ENCODE assay signal across 8 cellular contexts in the genomic region with DNA sequence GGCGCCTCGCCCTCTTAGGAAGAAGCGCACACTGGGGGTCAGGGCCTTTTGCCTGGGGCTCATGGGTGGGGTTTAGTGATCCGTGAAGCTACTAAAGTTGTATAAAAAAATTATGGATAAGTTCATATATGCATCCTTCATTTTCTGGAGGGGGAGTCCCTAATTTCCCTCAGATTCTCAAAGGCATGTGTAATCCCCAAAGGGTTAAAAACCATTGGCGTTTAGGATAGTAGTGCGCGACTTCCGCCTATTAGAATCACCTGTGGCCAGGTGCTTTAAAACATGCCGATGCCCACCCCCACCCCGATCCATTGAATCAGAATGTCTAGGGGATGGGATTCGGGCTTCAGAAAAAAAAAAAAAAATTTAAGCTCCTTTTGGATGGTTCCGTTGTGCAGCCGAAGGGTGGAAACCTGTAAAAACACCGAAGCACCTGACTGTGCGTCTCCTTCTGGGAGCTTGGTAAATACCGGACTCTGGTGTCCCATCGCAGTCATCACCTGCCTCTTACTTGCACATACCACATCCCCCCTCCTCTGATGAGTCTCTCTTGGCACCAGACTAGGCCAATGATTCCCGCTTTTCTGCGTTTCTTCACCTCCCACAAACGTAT. TPM values are rescaled to one million over a fixed set of nuclear protein-coding genes. Genes with fewer than 3 reads are reported as not detected.
DNase-seq lines count a peak whose midpoint lies in the region; ATAC-seq, FAIRE-seq and TF ChIP-seq lines count a peak whose summit lies in the region.

No MANE protein-coding gene starts in this region.

- H3K4me3 ChIP-seq in H1 (ENCODE audit: extremely low read depth in 1 of 4, insufficient read depth in 2 of 4, low read depth in 3 of 4, low read length in 4 of 4), result peak overlapping the region; percentile 54 to 79 (median 69)

- peaks cover 0 to 6% (median 0%) of the 10 kb centered on the region in 4 experiments; a peak in 2 of 8 replicates for H3K36me3 ChIP-seq in H1 (ENCODE audit: control insufficient read depth in 2 of 4, insufficient read depth in 4 of 4, low read length in 3 of 4)

- DNase-seq in GM12891 (ENCODE audit: insufficient read length, low spot score) (no peak), NCI-H146 (lab: John Stamatoyannopoulos, UW) (peak; percentile 49), H1 (ENCODE audit: low read depth in 1 of 2, low spot score in 2 of 2) (peak in 1 of 2 experiments; percentile 58), natural killer cell (no peak), amniotic stem cell (lab: John Stamatoyannopoulos, UW) (no peak), A172 (ENCODE audit: low spot score) (no peak), OCI-M1 (lab: John Stamatoyannopoulos, UW) (no peak), NCI-H1092 (lab: John Stamatoyannopoulos, UW) (no peak)

- no peak overlapping the region for H2BK120ac ChIP-seq in H1 (replicated peaks; ENCODE audit: low read depth, low read length)

- H3K4me1 ChIP-seq in H1 (replicated peaks in 1 of 4; ENCODE audit: control insufficient read depth in 3 of 4, insufficient read depth in 4 of 4, low read length in 3 of 4), result peaks cover 0 to 2% (median 0%) of the 10 kb centered on the region in 4 experiments; a peak in 2 of 7 replicates

- H3K14ac ChIP-seq in H1 (ENCODE audit: insufficient read length), result no peak overlapping the region

- 4% methylated on average over 20 of the region's 20 CpGs; no CpG with 5 or more reads in 1 of the 2 experiments for WGBS in H1 (ENCODE audit: extremely low coverage in 1 of 2, insufficient coverage in 1 of 2, insufficient read length in 1 of 2, insufficient replicate concordance in 2 of 2, low coverage in 1 of 2, low lambda C conversion rate in 2 of 2, missing lambda C conversion rate in 1 of 2), 2 experiments

- H3K79me1 ChIP-seq in H1 (ENCODE audit: low read depth, low read length), result no peaks in the 10 kb centered on the region

- H3K27ac ChIP-seq in H1 (ENCODE audit: low read depth, low read length), result no peak overlapping the region

- no peak overlapping the region for H4K5ac ChIP-seq in H1 (ENCODE audit: insufficient read length, low read depth, low read length)

- peak overlapping the region; percentile 93; the same call in 1 of the 2 replicates for H3K18ac ChIP-seq in H1 (ENCODE audit: extremely low read depth, low read length)

- no peaks in the 10 kb centered on the region for H3K79me2 ChIP-seq in H1 (ENCODE audit: control insufficient read depth in 1 of 2, insufficient read depth in 2 of 2, low read length in 2 of 2)

- H2AK5ac ChIP-seq in H1 (ENCODE audit: low read depth, low read length), result no peak overlapping the region

- H3K4me2 ChIP-seq in H1 (ENCODE audit: insufficient read depth in 1 of 2, low read depth in 2 of 2, low read length in 2 of 2), result peak overlapping the region; percentile 66 to 87

- H3K9me3 ChIP-seq in H1 (ENCODE audit: insufficient read depth in 2 of 2, low read depth in 1 of 2, low read length in 1 of 2), result peaks cover 0 to 2% of the 10 kb centered on the region in 2 experiments; a peak in 2 of 4 replicates

- H3K56ac ChIP-seq in H1 (replicated peaks; ENCODE audit: insufficient read length, low read depth, low read length), result peak overlapping the region; percentile 94

- intact Hi-C loops in natural killer cell (cut with micrococcal nuclease), result no loop called here

- TF ChIP-seq POLR2A in GM12891 (IDR thresholded peaks at IDR 0.05; ENCODE audit: low read depth, low read length), result no peak
- TF ChIP-seq POLR2A in H1 (IDR thresholded peaks at IDR 0.05; ENCODE audit: control extremely low read depth in 1 of 2, low read depth in 2 of 2, low read length in 2 of 2), result no peak

- H2AFZ ChIP-seq in H1 (ENCODE audit: low read length), result no peak overlapping the region; the same call in 1 of the 2 replicates

- TF ChIP-seq EP300 in H1 (IDR thresholded peaks at IDR 0.05; ENCODE audit: borderline replicate concordance in 1 of 2, low read depth in 2 of 2, low read length in 2 of 2), result no peak

- peaks cover 4% of the 10 kb centered on the region; the same call in 1 of the 2 replicates for H3K23me2 ChIP-seq in H1 (ENCODE audit: low read depth, low read length)

- H3K36me3 Mint-ChIP-seq in natural killer cell, result no peaks in the 10 kb centered on the region

- TF ChIP-seq CTCF in H1 (IDR thresholded peaks at IDR 0.05; ENCODE audit: control extremely low read depth in 1 of 3, insufficient read depth in 1 of 3, low read depth in 1 of 3, low read length in 3 of 3) (no peak), natural killer cell (IDR thresholded peaks at IDR 0.05) (no peak)

- H2BK12ac ChIP-seq in H1 (ENCODE audit: low read depth, low read length), result 0 out of 2 replicates have a peak overlapping the region, but pooled peaks have one; percentile 2

- no peak overlapping the region for H2BK15ac ChIP-seq in H1 (ENCODE audit: low read length)

- H4K8ac ChIP-seq in H1 (ENCODE audit: extremely low read depth, insufficient read depth, low read length), result no peak overlapping the region

- H3K9ac ChIP-seq in H1 (replicated peaks in 1 of 4; ENCODE audit: extremely low read depth in 1 of 4, low read depth in 3 of 4, low read length in 3 of 4), result no peak overlapping the region; a peak in 2 of 7 replicates

- ATAC-seq in natural killer cell, result no peak

- no peaks in the 10 kb centered on the region; a peak in 1 of 7 replicates for H3K27me3 ChIP-seq in H1 (replicated peaks in 1 of 4; ENCODE audit: control insufficient read depth in 3 of 4, extremely low read depth in 1 of 4, insufficient read depth in 3 of 4, low read length in 3 of 4)

- H3K4ac ChIP-seq in H1 (replicated peaks; ENCODE audit: insufficient read length, low read depth, low read length), result peak overlapping the region; percentile 70

- POLR2A ChIA-PET in H1 (lab: Charles Lee; ENCODE audit: partially characterized antibody), result interaction anchor here (0.6 to 3.3 kb wide), 12 partner anchors 17 to 734 kb away, joined by 3 to 8 read pairs (median 4); a partner anchor contains a TSS

- H4K91ac ChIP-seq in H1 (replicated peaks; ENCODE audit: insufficient read length, low read length), result no peak overlapping the region

- no peak overlapping the region for H2BK5ac ChIP-seq in H1 (ENCODE audit: low read depth, low read length)

- H3K27ac Mint-ChIP-seq in natural killer cell, result peak overlapping the region; percentile 41 to 79

- CTCF ChIA-PET in H1 (lab: Charles Lee; ENCODE audit: partially characterized antibody), result interaction anchor here (0.6 to 1.9 kb wide), 9 partner anchors 10 to 337 kb away, joined by 3 to 4 read pairs (median 3); no protein-coding TSS in a partner anchor

- no peaks in the 10 kb centered on the region for H3K9me3 Mint-ChIP-seq in natural killer cell

- H3K27me3 Mint-ChIP-seq in natural killer cell (ENCODE audit: low read depth in 2 of 2), result no peaks in the 10 kb centered on the region

- peak overlapping the region; percentile 88 for H3K4me3 Mint-ChIP-seq in natural killer cell

- H4K20me1 ChIP-seq in H1 (replicated peaks in 1 of 2; ENCODE audit: control insufficient read depth in 1 of 2, insufficient read depth in 2 of 2, low read length in 2 of 2), result no peaks in the 10 kb centered on the region

- FAIRE-seq in GM12891 (lab: Jason Lieb, UNC) (no peak), H1 (lab: Jason Lieb, UNC) (no peak)

- H2BK20ac ChIP-seq in H1 (ENCODE audit: low read length), result no peak overlapping the region

- H3K4me1 Mint-ChIP-seq in natural killer cell, result peaks cover 25 to 43% of the 10 kb centered on the region in 2 donors

- peak; percentile 6 to 12; a peak in 2 of 4 replicates for TF ChIP-seq RAD21 in H1 (IDR thresholded peaks at IDR 0.05 in 1 of 2, conservative IDR thresholded peaks at IDR 0.05 in 1 of 2; ENCODE audit: low read depth in 2 of 2, low read length in 2 of 2)

- no peak overlapping the region for H3K23ac ChIP-seq in H1 (ENCODE audit: insufficient read length)

TF ChIP-seq in GM12891, 5 proteins besides CTCF, POLR2A, EP300 and RAD21:
- TF ChIP-seq POU2F2 (IDR thresholded peaks at IDR 0.05; ENCODE audit: low read depth, low read length) (no peak), TAF1 (IDR thresholded peaks at IDR 0.05; ENCODE audit: low read depth, low read length) (0 out of 2 replicates have a peak, but pooled peaks have one; percentile 24)
TF ChIP-seq in GM12891: peak in this region for 1.

TF ChIP-seq in H1, 55 proteins besides CTCF, POLR2A, EP300 and RAD21 (continues in another document):
- TF ChIP-seq, protein P1, sequence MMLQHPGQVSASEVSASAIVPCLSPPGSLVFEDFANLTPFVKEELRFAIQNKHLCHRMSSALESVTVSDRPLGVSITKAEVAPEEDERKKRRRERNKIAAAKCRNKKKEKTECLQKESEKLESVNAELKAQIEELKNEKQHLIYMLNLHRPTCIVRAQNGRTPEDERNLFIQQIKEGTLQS (IDR thresholded peaks at IDR 0.05; ENCODE audit: insufficient read depth, low read depth, low read length), result no peak
- TF ChIP-seq CREB1 (IDR thresholded peaks at IDR 0.05) (no peak), SUZ12 (IDR thresholded peaks at IDR 0.05; ENCODE audit: low read length) (no peak), SAP30 (IDR thresholded peaks at IDR 0.05; ENCODE audit: insufficient read depth, insufficient replicate concordance, low read length) (no peak), HDAC2 (IDR thresholded peaks at IDR 0.05; ENCODE audit: borderline replicate concordance in 1 of 2, low read depth in 2 of 2, low read length in 2 of 2) (no peak), SP4 (IDR thresholded peaks at IDR 0.05; ENCODE audit: low read length) (no peak), TEAD4 (IDR thresholded peaks at IDR 0.05; ENCODE audit: low read depth, low read length) (no peak), CTBP2 (IDR thresholded peaks at IDR 0.05; ENCODE audit: borderline replicate concordance, insufficient read depth, insufficient read length, low read length) (no peak), NANOG (IDR thresholded peaks at IDR 0.05; ENCODE audit: insufficient read depth, low read depth, low read length, poor library complexity, severe bottlenecking) (no peak), TBP (IDR thresholded peaks at IDR 0.05; ENCODE audit: low read depth, low read length) (no peak), BRCA1 (IDR thresholded peaks at IDR 0.05; ENCODE audit: low read depth, low read length) (no peak), NRF1 (IDR thresholded peaks at IDR 0.05; ENCODE audit: low read depth, low read length) (no peak), KDM1A (IDR thresholded peaks at IDR 0.05; ENCODE audit: borderline replicate concordance, low read length) (no peak)

RNA-seq across cellular contexts. Expression of a gene that starts 0.6 kb away (rescaled TPM):
- 5.9 TPM for polyA plus RNA-seq in GM12891 (2012; ENCODE audit: low read depth, missing spikeins)
- 21.4 and 22.9 TPM in 2 replicates for total RNA-seq in H1 (2021; fragmentation: NEBNext Ultra II Directional; extraction: Animal tissue kit (Norgen Biotek cat#: 25700))
- polyA plus RNA-seq in H1 (2011; rRNA removed), result 9.3 and 11.5 TPM in 2 replicates
- polyA plus RNA-seq in H1 (2011; cell fraction: cytosol; rRNA removed), result 11.8 TPM
- 12.3 TPM for polyA plus RNA-seq in H1 (2011; cell fraction: nucleus; rRNA removed)
- polyA plus RNA-seq in H1 (2012, experiment 1 of 2), result 10.1 to 14.1 TPM (median 12.6 TPM) in 4 replicates
- 3.8 TPM for polyA plus RNA-seq in H1 (2012, experiment 2 of 2)
- 18.0 TPM for polyA plus RNA-seq in H1 (2013, experiment 1 of 2)
- polyA plus RNA-seq in H1 (2013, experiment 2 of 2), result 20.1 TPM
- polyA minus RNA-seq in H1 (2011; rRNA and poly(A)+ RNA removed), result 18.0 and 21.4 TPM in 2 replicates
- polyA minus RNA-seq in H1 (2011; cell fraction: cytosol; rRNA and poly(A)+ RNA removed), result 10.9 TPM
- 19.3 TPM for polyA minus RNA-seq in H1 (2011; cell fraction: nucleus; rRNA and poly(A)+ RNA removed)
- 10 to 100 TPM in 1 of 3 donors, 1 to 10 TPM in 2; 8.6 to 12.4 (median 9.9) TPM for total RNA-seq in natural killer cell
- 12.8 and 15.0 TPM in 2 replicates for total RNA-seq in A172 (2014; rRNA removed; shearing (Covaris generic))
